ENCODE assay signal across 8 cellular contexts in genomic region chr4:185730387-185730786, GRCh38.
DNase-seq lines count a peak whose midpoint lies in the region; ATAC-seq and TF ChIP-seq lines count a peak whose summit lies in the region.

No MANE protein-coding gene starts in this region.

- no peaks in the 10 kb centered on the region for H3K27me3 ChIP-seq in GM06990 (replicated peaks; ENCODE audit: control insufficient read depth, insufficient read depth, low read length)
- no peaks in the 10 kb centered on the region for H3K27me3 ChIP-seq in heart left ventricle
- no peaks in the 10 kb centered on the region for H3K27me3 ChIP-seq in H7 (ENCODE audit: control insufficient read depth, insufficient read depth, low read length)

- DNase-seq in GM06990 (ENCODE audit: extremely low read depth, insufficient read length) (peak; percentile 71), NCI-H69 (lab: John Stamatoyannopoulos, UW) (peak; percentile 9), heart left ventricle (peak in 2 of 5 donors; percentile 39 to 59), KG1 (lab: John Stamatoyannopoulos, UW) (no peak), H7 (no peak)
- DNase-seq in activated naive CD4-positive, alpha-beta T cell treated with Interleukin-2 at 50 U/mL for 16 hours = no peak
- DNase-seq in activated T-cell treated with anti-CD3 and anti-CD28 coated beads, Interleukin-2, amount 50 U/mL, for 48 hours = no peak

- TF ChIP-seq POLR2A in heart left ventricle (IDR thresholded peaks at IDR 0.05) = no peak

- H3K4me1 ChIP-seq in heart left ventricle = peaks cover 0 to 89% (median 35%) of the 10 kb centered on the region in 12 donors

- intact Hi-C loops in heart left ventricle (cut with DNase I) = no loop called here

- H3K4me3 ChIP-seq in GM06990 (replicated peaks; ENCODE audit: low read depth, low read length) (no peak overlapping the region), heart left ventricle (no peak overlapping the region), H7 (ENCODE audit: insufficient read depth, low read depth, low read length) (no peak overlapping the region)

- ATAC-seq in GM21825 (IDR thresholded peaks at IDR 0.05; ENCODE audit: unreplicated experiment) = peak; percentile 38
- ATAC-seq in heart left ventricle = peak; percentile 38 to 61 (median 49)

- no peaks in the 10 kb centered on the region for H3K9me3 ChIP-seq in heart left ventricle

- TF ChIP-seq CTCF in GM06990 (IDR thresholded peaks at IDR 0.05; ENCODE audit: insufficient read depth, low read length, poor library complexity, severe bottlenecking) = no peak
- TF ChIP-seq CTCF in heart left ventricle (IDR thresholded peaks at IDR 0.05) = no peak

- H3K36me3 ChIP-seq in GM06990 (ENCODE audit: control insufficient read depth, insufficient read depth, low read length) (no peaks in the 10 kb centered on the region), heart left ventricle (peaks cover 0 to 31% (median 14%) of the 10 kb centered on the region in 9 donors), H7 (replicated peaks; ENCODE audit: control insufficient read depth, insufficient read depth, low read length) (no peaks in the 10 kb centered on the region)

- peak overlapping the region in 7 of 12 donors; percentile 1 to 86 (median 34) for H3K27ac ChIP-seq in heart left ventricle

- WGBS in heart left ventricle, 4 donors = 22 to 34% (median 29%) methylated on average over 4 of the region's 4 CpGs

Comparison
In these comparisons a context has a peak if more than half of its experiments do, and no peak if none do; other contexts are left out.
1. DNase-seq: peak in GM06990 (single experiment) and NCI-H69 (single experiment); none in KG1 (single experiment), H7 (single experiment), activated naive CD4-positive, alpha-beta T cell treated with Interleukin-2 at 50 U/mL for 16 hours (single experiment) and activated T-cell treated with anti-CD3 and anti-CD28 coated beads, Interleukin-2, amount 50 U/mL, for 48 hours (0 of 2).